ENCODE assay signal across 8 cellular contexts in genomic region chr16:27154573-27155521, GRCh38. TPM values are rescaled to one million over a fixed set of nuclear protein-coding genes. Genes with fewer than 3 reads are reported as not detected.
DNase-seq lines count a peak whose midpoint lies in the region; ATAC-seq and TF ChIP-seq lines count a peak whose summit lies in the region.

No MANE protein-coding gene starts in this region.

- peak overlapping the region; percentile 61 for H3K4me2 ChIP-seq in GM23338

- H3K4me3 Mint-ChIP-seq in GM23338 = peak overlapping the region; percentile 55; the same call in 1 of the 3 replicates

- H3K4me1 ChIP-seq in GM23338 (ENCODE audit: insufficient read depth) (no peaks in the 10 kb centered on the region; the same call in 1 of the 2 replicates), RWPE2 (ENCODE audit: insufficient read depth, poor library complexity, severe bottlenecking) (no peaks in the 10 kb centered on the region), aorta (ENCODE audit: control insufficient read depth in 1 of 2, insufficient read depth in 2 of 2, low read length in 2 of 2) (no peaks in the 10 kb centered on the region)

- H3K27me3 Mint-ChIP-seq in GM23338 (ENCODE audit: insufficient read depth, low read depth, poor library complexity) = peaks cover 4% of the 10 kb centered on the region

- H3K9me3 Mint-ChIP-seq in GM23338 = peaks cover 31% of the 10 kb centered on the region

- H3K27me3 ChIP-seq in BJ (ENCODE audit: control insufficient read depth, insufficient read depth, low read length) = no peaks in the 10 kb centered on the region; the same call in none of the 2 replicates
- H3K27me3 ChIP-seq in GM23338 (ENCODE audit: insufficient read depth) = no peaks in the 10 kb centered on the region
- H3K27me3 ChIP-seq in RWPE2 (ENCODE audit: insufficient read depth, poor library complexity, severe bottlenecking) = no peaks in the 10 kb centered on the region
- H3K27me3 ChIP-seq in aorta (ENCODE audit: control insufficient read depth in 1 of 2, insufficient read depth in 2 of 2, low read length in 1 of 2) = no peaks in the 10 kb centered on the region

- no peak overlapping the region for H3K27ac Mint-ChIP-seq in GM23338

- H3K9me2 ChIP-seq in GM23338 (ENCODE audit: insufficient read depth) = no peaks in the 10 kb centered on the region

- H4K20me1 ChIP-seq in GM23338 (replicated peaks; ENCODE audit: insufficient read depth) = no peaks in the 10 kb centered on the region

- H3K36me3 ChIP-seq in BJ (ENCODE audit: control insufficient read depth, insufficient read depth, low read length) (no peaks in the 10 kb centered on the region), GM23338 (ENCODE audit: insufficient read depth) (no peaks in the 10 kb centered on the region), RWPE2 (ENCODE audit: low read depth) (no peaks in the 10 kb centered on the region), aorta (ENCODE audit: control insufficient read depth in 1 of 2, insufficient read depth in 2 of 2, low read length in 1 of 2) (no peaks in the 10 kb centered on the region)

- no peaks in the 10 kb centered on the region for H3K36me3 Mint-ChIP-seq in GM23338 (ENCODE audit: low read depth)

- no peaks in the 10 kb centered on the region for H3F3A ChIP-seq in GM23338 (replicated peaks; ENCODE audit: low read depth)

- POLR2A ChIA-PET in BJ (lab: Charles Lee) = no interaction called here

- no peaks in the 10 kb centered on the region for H3K9me3 ChIP-seq in RWPE2 (ENCODE audit: severe bottlenecking)
- H3K9me3 ChIP-seq in aorta (ENCODE audit: control insufficient read depth, low read length) = no peaks in the 10 kb centered on the region

- intact Hi-C loops in Right ventricle myocardium inferior (cut with DNase I) (loop anchor here (1.0 kb wide), 1 partner anchor 302 kb away; no protein-coding TSS in a partner anchor), posterior cingulate gyrus (cut with DNase I) (no loop called here), aorta (cut with DNase I) (loop anchor here (2.0 to 5.0 kb wide), 2 partner anchors 302 kb away; no protein-coding TSS in a partner anchor)

- WGBS in aorta, 2 donors = 18 to 20% methylated on average over 25 of the region's 25 CpGs

- H3K27ac ChIP-seq in GM23338 (ENCODE audit: low read depth) (no peak overlapping the region), RWPE2 (ENCODE audit: poor library complexity, severe bottlenecking) (no peak overlapping the region), aorta (ENCODE audit: low read depth in 1 of 2, low read length in 2 of 2) (no peak overlapping the region)

- DNase-seq in BJ (ENCODE audit: low read depth) (no peak), GM23338 (ENCODE audit: low spot score) (peak; percentile 88), RWPE2 (ENCODE audit: low spot score) (no peak), Right ventricle myocardium inferior (ENCODE audit: missing footprints) (peak; percentile 77), posterior cingulate gyrus (peak in 8 of 10 donors; percentile 26 to 78 (median 56)), aorta (peak; percentile 64 to 91)
- peak; percentile 62 for DNase-seq in activated gamma-delta T cell treated with anti-CD3 and anti-CD28 coated beads, Interleukin-2, amount 50 U/mL, for 16 hours (ENCODE audit: low read depth)

- H2AFZ ChIP-seq in GM23338 = peak overlapping the region; percentile 97

- CTCF ChIA-PET in BJ (lab: Yijun Ruan, JAX) = interaction anchor here (0.6 to 6.2 kb wide), 25 partner anchors 8 to 307 kb away, joined by 3 to 51 read pairs (median 4); no protein-coding TSS in a partner anchor

- ATAC-seq in GM23338 = peak; percentile 96
- ATAC-seq in RWPE2 (ENCODE audit: low read depth) = peak; percentile 63; the same call in 2 of the 3 replicates
- ATAC-seq in Right ventricle myocardium inferior = peak; percentile 63
- peak; percentile 84 for ATAC-seq in aorta (ENCODE audit: low FRiP score)
- ATAC-seq in HG03571 (IDR thresholded peaks at IDR 0.05; ENCODE audit: unreplicated experiment) = no peak

- H3K4me3 ChIP-seq in BJ (ENCODE audit: low read depth, low read length) (no peak overlapping the region), GM23338 (peak overlapping the region; percentile 43), RWPE2 (ENCODE audit: severe bottlenecking) (no peak overlapping the region), aorta (ENCODE audit: low read length in 2 of 2) (no peak overlapping the region)

- H3K79me2 ChIP-seq in GM23338 (replicated peaks; ENCODE audit: insufficient read depth) = no peaks in the 10 kb centered on the region

- peak; percentile 98 for TF ChIP-seq CTCF in BJ (IDR thresholded peaks at IDR 0.05; ENCODE audit: insufficient read depth, low read depth, low read length)
- peak; percentile 88 to 89 for TF ChIP-seq CTCF in GM23338 (conservative IDR thresholded peaks at IDR 0.05; ENCODE audit: low read depth in 2 of 2)
- TF ChIP-seq CTCF in RWPE2 (IDR thresholded peaks at IDR 0.05; ENCODE audit: poor library complexity, severe bottlenecking) = peak; percentile 94

- H3K4me1 Mint-ChIP-seq in GM23338 = no peaks in the 10 kb centered on the region

TF ChIP-seq in GM23338, 12 proteins besides CTCF, POLR2A, EP300 and RAD21:
- TF ChIP-seq CREB1 (CRISPR knock-in tag; IDR thresholded peaks at IDR 0.05; ENCODE audit: low read depth) = 0 out of 2 replicates have a peak, but pooled peaks have one; percentile 6
- TF ChIP-seq POLR2AphosphoS5 (IDR thresholded peaks at IDR 0.05; ENCODE audit: low read depth) = no peak

RNA-seq across cellular contexts. Expression of gene KDM8, which starts 48.5 kb away (rescaled TPM):
- polyA plus RNA-seq in BJ (2011; rRNA removed) (2.0 and 3.7 TPM in 2 replicates), GM23338 (2016; fragmentation: Nextera tagmentation; extraction: Ambion mirVana) (3.8 and 5.7 TPM in 2 replicates), aorta (1 to 10 TPM; 7.0 to 7.4 TPM)
- 1.7 and 3.1 TPM in 2 replicates for polyA minus RNA-seq in BJ (2011; rRNA and poly(A)+ RNA removed)
- total RNA-seq in GM23338 (2014; rRNA removed; shearing (Covaris generic)) = 5.1 and 9.1 TPM in 2 replicates
- total RNA-seq in Right ventricle myocardium inferior (3.5 TPM), aorta (1 to 10 TPM; 4.3 to 5.6 TPM)

Comparison
In these comparisons a context has a peak if more than half of its experiments do, and no peak if none do; other contexts are left out.
1. DNase-seq: peak in GM23338 (single experiment), activated gamma-delta T cell treated with anti-CD3 and anti-CD28 coated beads, Interleukin-2, amount 50 U/mL, for 16 hours (single experiment), Right ventricle myocardium inferior (single experiment), posterior cingulate gyrus (8 of 10) and aorta (2 of 2); none in BJ (single experiment) and RWPE2 (single experiment).
2. Peak in every context shown above with its lines, with median percentiles within 50 percentile points of each other: CTCF ChIP-seq.